ENCODE assay signal across 8 cellular contexts in genomic region chr19:6424190-6424938, GRCh38. TPM values are rescaled to one million over a fixed set of nuclear protein-coding genes. Genes with fewer than 3 reads are reported as not detected.
A peak's percentile ranks its signal among the peaks of the same experiment; 100 is the strongest.
DNase-seq lines count a peak whose midpoint lies in the region; ATAC-seq and TF ChIP-seq lines count a peak whose summit lies in the region.

TSS of gene KHSRP (minus strand) at chr19:6424811. CDS start at chr19:6424701, 110 bp downstream.

- H3K27ac Mint-ChIP-seq in mesothelial cell of epicardium = peak within 1 kb of the TSS; percentile 83

- no peak for TF ChIP-seq CTCF in VCaP (conservative IDR thresholded peaks at IDR 0.05)
- no peak for TF ChIP-seq CTCF in mesothelial cell of epicardium (IDR thresholded peaks at IDR 0.05; ENCODE audit: unreplicated experiment)
- no peak for TF ChIP-seq CTCF in testis (IDR thresholded peaks at IDR 0.05)

- intact Hi-C loops in testis (cut with DNase I; ENCODE audit: low total_unique reads) = no loop called here

- H3K27me3 Mint-ChIP-seq in mesothelial cell of epicardium (ENCODE audit: low read depth) = peaks cover under 1% of the 10 kb centered on the region

- peak; percentile 0 for ATAC-seq in GM21737 (IDR thresholded peaks at IDR 0.05; ENCODE audit: unreplicated experiment)
- no peak for ATAC-seq in HG03460 (IDR thresholded peaks at IDR 0.05; ENCODE audit: unreplicated experiment)
- ATAC-seq in GM19351 (IDR thresholded peaks at IDR 0.05; ENCODE audit: unreplicated experiment) = no peak

- 0% methylated on average over 6 to 60 of the region's 115 CpGs for WGBS in testis, 2 donors

- no peaks in the 10 kb centered on the region for H3K9me3 ChIP-seq in effector memory CD4-positive, alpha-beta T cell (ENCODE audit: control insufficient read depth, low read length)
- H3K9me3 ChIP-seq in testis = no peaks in the 10 kb centered on the region

- H3K9me3 Mint-ChIP-seq in mesothelial cell of epicardium = no peaks in the 10 kb centered on the region

- peak; percentile 66 for TF ChIP-seq POLR2A in testis (IDR thresholded peaks at IDR 0.05)

- DNase-seq in effector memory CD4-positive, alpha-beta T cell = peak in 1 of 3 donors; percentile 13
- DNase-seq in mesothelial cell of epicardium (ENCODE audit: low spot score in 2 of 2, unreplicated experiment in 2 of 2) = no peak
- no peak for DNase-seq in testis

- H3K4me1 Mint-ChIP-seq in mesothelial cell of epicardium = peaks cover 19% of the 10 kb centered on the region

- peaks cover 8% of the 10 kb centered on the region for H3K36me3 Mint-ChIP-seq in mesothelial cell of epicardium

- peak within 1 kb of the TSS; percentile 84 for H3K4me3 Mint-ChIP-seq in mesothelial cell of epicardium

- H3K4me3 ChIP-seq in ACC112 (ENCODE audit: low read depth, low read length) = peak within 1 kb of the TSS; percentile 98
- H3K4me3 ChIP-seq in effector memory CD4-positive, alpha-beta T cell (ENCODE audit: insufficient read depth, low read depth, low read length, poor library complexity, severe bottlenecking) = peak within 1 kb of the TSS; percentile 51
- H3K4me3 ChIP-seq in testis = peak within 1 kb of the TSS; percentile 82 to 88

- H2AFZ ChIP-seq in ACC112 (ENCODE audit: low read length, unreplicated experiment) = peak within 1 kb of the TSS; percentile 29

- H3K79me2 ChIP-seq in ACC112 (ENCODE audit: control insufficient read depth, insufficient read depth, low read length, unreplicated experiment) = peaks cover 46% of the 10 kb centered on the region

- H3K4me1 ChIP-seq in ACC112 (ENCODE audit: control insufficient read depth, insufficient read depth, low read length, unreplicated experiment) = peaks cover 14% of the 10 kb centered on the region
- H3K4me1 ChIP-seq in effector memory CD4-positive, alpha-beta T cell (ENCODE audit: control insufficient read depth, insufficient read depth, low read length, poor library complexity, severe bottlenecking) = peaks cover 17% of the 10 kb centered on the region
- peaks cover 16% of the 10 kb centered on the region for H3K4me1 ChIP-seq in testis

- H3K27me3 ChIP-seq in ACC112 (ENCODE audit: insufficient read depth, low read length) (no peaks in the 10 kb centered on the region), testis (no peaks in the 10 kb centered on the region)
- no peaks in the 10 kb centered on the region for H3K27me3 ChIP-seq in effector memory CD4-positive, alpha-beta T cell (replicated peaks; ENCODE audit: control insufficient read depth, insufficient read depth, low read length, poor library complexity, severe bottlenecking)

- peak within 1 kb of the TSS; percentile 77 for H3K27ac ChIP-seq in ACC112 (ENCODE audit: low read depth, low read length)
- peak within 1 kb of the TSS; percentile 74 for H3K27ac ChIP-seq in VCaP
- H3K27ac ChIP-seq in effector memory CD4-positive, alpha-beta T cell (ENCODE audit: insufficient read depth, low read length, poor library complexity, severe bottlenecking) = peak within 1 kb of the TSS; percentile 65
- peak within 1 kb of the TSS; percentile 74 to 87 for H3K27ac ChIP-seq in testis

- H3K36me3 ChIP-seq in ACC112 (ENCODE audit: insufficient read depth, low read length) (no peaks in the 10 kb centered on the region), testis (ENCODE audit: low read depth, missing control alignments) (no peaks in the 10 kb centered on the region)
- H3K36me3 ChIP-seq in effector memory CD4-positive, alpha-beta T cell (ENCODE audit: control insufficient read depth, insufficient read depth, low read length) = peaks cover 22% of the 10 kb centered on the region

RNA-seq across cellular contexts. Expression of gene KHSRP, which starts in this region (rescaled TPM):
- total RNA-seq in mesothelial cell of epicardium = 375 to 384 TPM (median 380 TPM) in 3 replicates
- total RNA-seq in testis = 100 to 1,000 TPM; 279 to 336 TPM
- polyA plus RNA-seq in testis (ENCODE audit: insufficient read depth, low read depth, low replicate concordance) = 358 TPM
